ENCODE assay signal across 8 cellular contexts in the genomic region with DNA sequence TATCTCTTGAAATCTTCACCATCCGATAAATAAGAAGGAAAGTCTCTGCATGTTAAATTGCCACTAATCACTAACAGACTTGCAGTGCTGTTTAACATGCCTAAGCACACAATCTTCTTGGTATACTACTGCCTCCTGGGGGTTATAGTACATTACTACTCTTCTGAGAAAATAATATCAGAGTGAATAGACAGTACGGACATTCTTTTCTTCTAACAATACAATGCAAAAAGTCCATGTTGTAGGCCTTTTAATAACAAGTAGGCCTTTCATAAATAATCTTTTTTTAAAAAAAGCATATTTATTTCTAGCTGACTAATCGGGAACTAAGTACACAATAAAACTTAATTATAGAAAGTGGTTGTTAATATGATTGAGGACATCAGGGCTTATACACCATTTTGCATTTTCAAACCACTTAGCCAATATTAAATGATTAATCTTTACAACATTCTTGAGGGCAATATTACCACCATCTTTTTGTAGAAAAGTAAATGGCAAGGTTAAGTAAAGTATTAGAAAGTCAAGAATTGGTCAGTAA.
DNase-seq lines count a peak whose midpoint lies in the region; TF ChIP-seq lines count a peak whose summit lies in the region.

No MANE protein-coding gene starts in this region.

- DNase-seq in BJ (ENCODE audit: low read depth) (peak; percentile 18), H7 (peak; percentile 46), NCI-H510A (lab: John Stamatoyannopoulos, UW) (peak; percentile 19), astrocyte of the hippocampus (ENCODE audit: low read depth, low spot score) (peak; percentile 73), iPS DF 6.9 (ENCODE audit: low read depth, low spot score) (peak; percentile 9), stomach (no peak), posterior cingulate gyrus (no peak)
- DNase-seq in activated naive CD4-positive, alpha-beta T cell treated with anti-CD3 and anti-CD28 coated beads, Interleukin-2, amount 10 ng/mL, durations not matched to agents 7 days and 5 days = no peak

- H3K27me3 ChIP-seq in BJ (ENCODE audit: control insufficient read depth, insufficient read depth, low read length) (no peaks in the 10 kb centered on the region), H7 (ENCODE audit: control insufficient read depth, insufficient read depth, low read length) (no peaks in the 10 kb centered on the region), iPS DF 6.9 (ENCODE audit: control insufficient read depth, insufficient read depth, low read length) (no peaks in the 10 kb centered on the region), stomach (no peaks in the 10 kb centered on the region)

- no peak overlapping the region for H3K4me3 Mint-ChIP-seq in activated naive CD4-positive, alpha-beta T cell treated with anti-CD3 and anti-CD28 coated beads, Interleukin-2, amount 10 ng/mL, durations not matched to agents 7 days and 5 days

- peaks cover 12% of the 10 kb centered on the region for H3K27me3 Mint-ChIP-seq in activated naive CD4-positive, alpha-beta T cell treated with anti-CD3 and anti-CD28 coated beads, Interleukin-2, amount 10 ng/mL, durations not matched to agents 7 days and 5 days

- no peaks in the 10 kb centered on the region for H3K4me1 Mint-ChIP-seq in activated naive CD4-positive, alpha-beta T cell treated with anti-CD3 and anti-CD28 coated beads, Interleukin-2, amount 10 ng/mL, durations not matched to agents 7 days and 5 days

- TF ChIP-seq CTCF in BJ (IDR thresholded peaks at IDR 0.05; ENCODE audit: insufficient read depth, low read depth, low read length) (peak; percentile 69), stomach (IDR thresholded peaks at IDR 0.05) (peak in 5 of 7 experiments; percentile 50 to 79 (median 59))

- WGBS in iPS DF 6.9 (ENCODE audit: insufficient coverage, insufficient read length) = no CpG with 5 or more reads among the region's 3 CpGs
- 6 to 8% (median 7%) methylated on average over 3 of the region's 3 CpGs for WGBS in stomach, 5 donors

- no peak for TF ChIP-seq POLR2A in stomach (IDR thresholded peaks at IDR 0.05)

- H3K4me1 ChIP-seq in iPS DF 6.9 (ENCODE audit: control insufficient read depth, insufficient read depth, low read length) (no peaks in the 10 kb centered on the region), stomach (peaks cover 0 to 16% (median 6%) of the 10 kb centered on the region in 4 donors)

- H3K36me3 Mint-ChIP-seq in activated naive CD4-positive, alpha-beta T cell treated with anti-CD3 and anti-CD28 coated beads, Interleukin-2, amount 10 ng/mL, durations not matched to agents 7 days and 5 days = no peaks in the 10 kb centered on the region

- TF ChIP-seq EP300 in stomach (IDR thresholded peaks at IDR 0.05) = no peak

- no peaks in the 10 kb centered on the region for H3K9me3 Mint-ChIP-seq in activated naive CD4-positive, alpha-beta T cell treated with anti-CD3 and anti-CD28 coated beads, Interleukin-2, amount 10 ng/mL, durations not matched to agents 7 days and 5 days

- no peak overlapping the region for H3K27ac Mint-ChIP-seq in activated naive CD4-positive, alpha-beta T cell treated with anti-CD3 and anti-CD28 coated beads, Interleukin-2, amount 10 ng/mL, durations not matched to agents 7 days and 5 days

- intact Hi-C loops in stomach (cut with DNase I; ENCODE audit: low total_unique reads) (loop anchor here (10.0 kb wide), 1 partner anchor 570 kb away; no protein-coding TSS in a partner anchor), posterior cingulate gyrus (cut with DNase I) (loop anchor here (1.0 to 2.0 kb wide), 3 partner anchors 152 to 575 kb away; no protein-coding TSS in a partner anchor)

- no peak overlapping the region for H3K4me3 ChIP-seq in BJ (ENCODE audit: low read depth, low read length)
- H3K4me3 ChIP-seq in H7 (ENCODE audit: insufficient read depth, low read depth, low read length) = no peak overlapping the region
- H3K4me3 ChIP-seq in iPS DF 6.9 (ENCODE audit: low read length) = no peak overlapping the region
- no peak overlapping the region for H3K4me3 ChIP-seq in stomach

- POLR2A ChIA-PET in BJ (lab: Charles Lee) = no interaction called here

- H3K9me3 ChIP-seq in iPS DF 6.9 (ENCODE audit: control insufficient read depth, insufficient read depth, low read length) = no peaks in the 10 kb centered on the region
- H3K9me3 ChIP-seq in stomach = no peaks in the 10 kb centered on the region

- H3K27ac ChIP-seq in iPS DF 6.9 (ENCODE audit: low read length) (no peak overlapping the region), stomach (no peak overlapping the region)

- no peaks in the 10 kb centered on the region for H3K36me3 ChIP-seq in BJ (ENCODE audit: control insufficient read depth, insufficient read depth, low read length)
- no peaks in the 10 kb centered on the region for H3K36me3 ChIP-seq in H7 (replicated peaks; ENCODE audit: control insufficient read depth, insufficient read depth, low read length)
- no peaks in the 10 kb centered on the region for H3K36me3 ChIP-seq in iPS DF 6.9 (ENCODE audit: control insufficient read depth, insufficient read depth, low read length)
- H3K36me3 ChIP-seq in stomach = no peaks in the 10 kb centered on the region

- CTCF ChIA-PET in BJ (lab: Yijun Ruan, JAX) = interaction anchor here (0.6 to 2.7 kb wide), 10 partner anchors 10 to 713 kb away, joined by 3 to 18 read pairs (median 4); no protein-coding TSS in a partner anchor
- CTCF ChIA-PET in activated naive CD4-positive, alpha-beta T cell treated with anti-CD3 and anti-CD28 coated beads, Interleukin-2, amount 10 ng/mL, durations not matched to agents 7 days and 5 days (lab: Charles Lee) = interaction anchor here (2.1 to 4.6 kb wide), 2 partner anchors 544 to 574 kb away, joined by 8 to 18 read pairs; no protein-coding TSS in a partner anchor

Comparison
In these comparisons a context has a peak if more than half of its experiments do, and no peak if none do; other contexts are left out.
1. DNase-seq: peak in BJ (single experiment), H7 (single experiment), NCI-H510A (single experiment), astrocyte of the hippocampus (single experiment) and iPS DF 6.9 (single experiment); none in stomach (single experiment), posterior cingulate gyrus (0 of 10) and activated naive CD4-positive, alpha-beta T cell treated with anti-CD3 and anti-CD28 coated beads, Interleukin-2, amount 10 ng/mL, durations not matched to agents 7 days and 5 days (single experiment).